ENCODE assay signal across 9 cellular contexts in genomic region chr7:107581387-107582013, GRCh38. TPM values are rescaled to one million over a fixed set of nuclear protein-coding genes. Genes with fewer than 3 reads are reported as not detected.
DNase-seq lines count a peak whose midpoint lies in the region; ATAC-seq and TF ChIP-seq lines count a peak whose summit lies in the region.
"Had no signal": no experiment of that assay in that cellular context is flagged by ENCODE, and none has a peak within 500 bp of the region (broad histone marks: within the 10 kb centered on the region; RNA-seq: fewer than 3 reads in every experiment).

No MANE protein-coding gene starts in this region.

- H3K9me3 Mint-ChIP-seq in CD4-positive, CD25-positive, alpha-beta regulatory T cell, result no peaks in the 10 kb centered on the region
- H3K9me3 Mint-ChIP-seq in natural killer cell treated with Interleukin-12 subunit alpha and Interleukin-12 subunit beta and Interleukin-15 and Interleukin-18, amount 100 ng/mL, for 72 hours, result no peaks in the 10 kb centered on the region

- TF ChIP-seq CTCF in OCI-LY1 (IDR thresholded peaks at IDR 0.05; ENCODE audit: low read length), result no peak
- TF ChIP-seq CTCF in coronary artery (IDR thresholded peaks at IDR 0.05), result no peak

- peak overlapping the region; percentile 91 for H3K4me2 ChIP-seq in OCI-LY1 (ENCODE audit: low read length)

- in situ Hi-C loops in ACHN (cut with HindIII; ENCODE audit: low pct_ligation_motif_present, low pct_unique_long_range_greater_than_20kb, low sequenced_read_pairs), result no loop called here

- H3K27ac Mint-ChIP-seq in CD4-positive, CD25-positive, alpha-beta regulatory T cell, result peak overlapping the region in 2 of 3 donors; percentile 22 to 42
- H3K27ac Mint-ChIP-seq in natural killer cell treated with Interleukin-12 subunit alpha and Interleukin-12 subunit beta and Interleukin-15 and Interleukin-18, amount 100 ng/mL, for 72 hours, result peak overlapping the region in 1 of 2 donors; percentile 43

- H3K36me3 Mint-ChIP-seq in CD4-positive, CD25-positive, alpha-beta regulatory T cell, result peaks cover 14% of the 10 kb centered on the region
- no peaks in the 10 kb centered on the region for H3K36me3 Mint-ChIP-seq in natural killer cell treated with Interleukin-12 subunit alpha and Interleukin-12 subunit beta and Interleukin-15 and Interleukin-18, amount 100 ng/mL, for 72 hours

- peaks cover 11% of the 10 kb centered on the region for H3K36me3 ChIP-seq in CD4-positive, CD25-positive, alpha-beta regulatory T cell (ENCODE audit: control insufficient read depth, insufficient read depth, low read length)
- H3K36me3 ChIP-seq in OCI-LY1 (ENCODE audit: insufficient read depth, low read length) (peaks cover 29% of the 10 kb centered on the region), SJCRH30 (peaks cover 3% of the 10 kb centered on the region)

- no peak overlapping the region for H3K27ac ChIP-seq in CD4-positive, CD25-positive, alpha-beta regulatory T cell (ENCODE audit: insufficient read depth, low read length, poor library complexity, severe bottlenecking)
- peak overlapping the region; percentile 66 for H3K27ac ChIP-seq in OCI-LY1 (ENCODE audit: low read depth, low read length, poor library complexity, severe bottlenecking)
- H3K27ac ChIP-seq in coronary artery, result peak overlapping the region; percentile 43 to 98
- H3K27ac ChIP-seq in SJCRH30, result no peak overlapping the region

- peak overlapping the region; percentile 95 for H3K9ac ChIP-seq in OCI-LY1 (ENCODE audit: low read length)

- H3K4me1 ChIP-seq in CD4-positive, CD25-positive, alpha-beta regulatory T cell (ENCODE audit: control insufficient read depth, insufficient read depth, low read length, poor library complexity, severe bottlenecking), result peaks cover 24% of the 10 kb centered on the region
- peaks cover 36% of the 10 kb centered on the region for H3K4me1 ChIP-seq in OCI-LY1 (ENCODE audit: insufficient read depth, low read length, severe bottlenecking)
- H3K4me1 ChIP-seq in SJCRH30, result 0 out of 2 replicates have a peak, but pooled peaks cover 2% of the 10 kb centered on the region

- H2AFZ ChIP-seq in OCI-LY1 (ENCODE audit: low read length), result peak overlapping the region; percentile 2; the same call in 1 of the 2 replicates

- peak overlapping the region; percentile 88 for H3K4me3 ChIP-seq in CD4-positive, CD25-positive, alpha-beta regulatory T cell (ENCODE audit: low read depth, low read length)
- H3K4me3 ChIP-seq in OCI-LY1 (ENCODE audit: low read depth, low read length, poor library complexity, severe bottlenecking) (peak overlapping the region; percentile 90), coronary artery (peak overlapping the region; percentile 91), SJCRH30 (no peak overlapping the region)

- peak overlapping the region; percentile 63 to 89 (median 80) for H3K4me3 Mint-ChIP-seq in CD4-positive, CD25-positive, alpha-beta regulatory T cell
- peak overlapping the region; percentile 77 for H3K4me3 Mint-ChIP-seq in natural killer cell treated with Interleukin-12 subunit alpha and Interleukin-12 subunit beta and Interleukin-15 and Interleukin-18, amount 100 ng/mL, for 72 hours

- H3K79me2 ChIP-seq in OCI-LY1 (ENCODE audit: insufficient read depth, low read length), result peaks cover 13% of the 10 kb centered on the region

- H3K4me1 Mint-ChIP-seq in CD4-positive, CD25-positive, alpha-beta regulatory T cell, result peaks cover 15 to 33% (median 23%) of the 10 kb centered on the region in 4 donors
- peaks cover 14 to 24% of the 10 kb centered on the region in 2 donors for H3K4me1 Mint-ChIP-seq in natural killer cell treated with Interleukin-12 subunit alpha and Interleukin-12 subunit beta and Interleukin-15 and Interleukin-18, amount 100 ng/mL, for 72 hours (ENCODE audit: low read depth in 2 of 2)

- H3K9me2 ChIP-seq in OCI-LY1 (ENCODE audit: low read depth, low read length), result no peaks in the 10 kb centered on the region

- H3K9me3 ChIP-seq in CD4-positive, CD25-positive, alpha-beta regulatory T cell (ENCODE audit: control insufficient read depth in 2 of 2, low read length in 2 of 2), result no peaks in the 10 kb centered on the region
- H3K9me3 ChIP-seq in OCI-LY1 (ENCODE audit: low read length) (no peaks in the 10 kb centered on the region), SJCRH30 (replicated peaks) (no peaks in the 10 kb centered on the region)

- H4K20me1 ChIP-seq in OCI-LY1 (ENCODE audit: insufficient read depth, low read length), result no peaks in the 10 kb centered on the region

- no peak for DNase-seq in CD4-positive, CD25-positive, alpha-beta regulatory T cell
- DNase-seq in coronary artery (ENCODE audit: low spot score) (no peak), iPS-NIHi7 (ENCODE audit: extremely low spot score) (no peak), SJCRH30 (no peak), ACHN (no peak)
- no peak for DNase-seq in natural killer cell treated with Interleukin-12 subunit alpha and Interleukin-12 subunit beta and Interleukin-15 and Interleukin-18, amount 100 ng/mL, for 72 hours (ENCODE audit: low spot score)
- DNase-seq: DMS79 had no signal

- H3F3A ChIP-seq in OCI-LY1 (ENCODE audit: insufficient read depth, low read length), result peaks cover 14% of the 10 kb centered on the region; the same call in 1 of the 2 replicates

- no peaks in the 10 kb centered on the region for H3K27me3 Mint-ChIP-seq in CD4-positive, CD25-positive, alpha-beta regulatory T cell
- H3K27me3 Mint-ChIP-seq in natural killer cell treated with Interleukin-12 subunit alpha and Interleukin-12 subunit beta and Interleukin-15 and Interleukin-18, amount 100 ng/mL, for 72 hours, result no peaks in the 10 kb centered on the region

- no peak for ATAC-seq in CD4-positive, CD25-positive, alpha-beta regulatory T cell (ENCODE audit: low read depth in 2 of 2)
- ATAC-seq in natural killer cell treated with Interleukin-12 subunit alpha and Interleukin-12 subunit beta and Interleukin-15 and Interleukin-18, amount 100 ng/mL, for 72 hours, result no peak
- no peak for ATAC-seq in GM21390 (IDR thresholded peaks at IDR 0.05; ENCODE audit: unreplicated experiment)

- H3K27me3 ChIP-seq in CD4-positive, CD25-positive, alpha-beta regulatory T cell (ENCODE audit: control insufficient read depth, insufficient read depth, low read length), result no peaks in the 10 kb centered on the region
- no peaks in the 10 kb centered on the region for H3K27me3 ChIP-seq in OCI-LY1 (ENCODE audit: insufficient read depth, low read length)
- no peaks in the 10 kb centered on the region for H3K27me3 ChIP-seq in SJCRH30

RNA-seq across cellular contexts. Expression of gene BCAP29, which starts 1.5 kb away (rescaled TPM):
- 15.5 TPM for total RNA-seq in CD4-positive, CD25-positive, alpha-beta regulatory T cell
- 10 to 100 TPM; 29.6 to 47.4 (median 35.5) TPM for polyA plus RNA-seq in CD4-positive, CD25-positive, alpha-beta regulatory T cell
- total RNA-seq in natural killer cell treated with Interleukin-12 subunit alpha and Interleukin-12 subunit beta and Interleukin-15 and Interleukin-18, amount 100 ng/mL, for 72 hours, result 10 to 100 TPM; 37.7 to 43.0 TPM
- total RNA-seq in SJCRH30 (2014; rRNA removed; shearing (Covaris generic)), result 66.8 and 71.3 TPM in 2 replicates

RNA-seq across cellular contexts. Expression of gene DUS4L, which starts 17.7 kb away (rescaled TPM):
- total RNA-seq in CD4-positive, CD25-positive, alpha-beta regulatory T cell, result 6.9 TPM
- 1 to 10 TPM; 4.4 to 5.0 (median 4.7) TPM for polyA plus RNA-seq in CD4-positive, CD25-positive, alpha-beta regulatory T cell
- 10 to 100 TPM in 1 of 2 donors, 1 to 10 TPM in 1; 6.4 to 10.0 TPM for total RNA-seq in natural killer cell treated with Interleukin-12 subunit alpha and Interleukin-12 subunit beta and Interleukin-15 and Interleukin-18, amount 100 ng/mL, for 72 hours
- total RNA-seq in SJCRH30 (2014; rRNA removed; shearing (Covaris generic)), result 12.5 and 16.0 TPM in 2 replicates

RNA-seq across cellular contexts. Expression of gene COG5, which starts 17.8 kb away (rescaled TPM):
- 68.2 TPM for total RNA-seq in CD4-positive, CD25-positive, alpha-beta regulatory T cell
- polyA plus RNA-seq in CD4-positive, CD25-positive, alpha-beta regulatory T cell, result 10 to 100 TPM; 23.2 to 47.9 (median 31.0) TPM
- total RNA-seq in natural killer cell treated with Interleukin-12 subunit alpha and Interleukin-12 subunit beta and Interleukin-15 and Interleukin-18, amount 100 ng/mL, for 72 hours, result 10 to 100 TPM; 41.0 to 56.2 TPM
- 33.6 and 41.1 TPM in 2 replicates for total RNA-seq in SJCRH30 (2014; rRNA removed; shearing (Covaris generic))

Comparison
In these comparisons a context has a peak if more than half of its experiments do, and no peak if none do; other contexts are left out.
1. H3K27ac ChIP-seq: peak in OCI-LY1 (single experiment) and coronary artery (2 of 2); none in CD4-positive, CD25-positive, alpha-beta regulatory T cell (single experiment) and SJCRH30 (single experiment).